In genomic region chr16:67697813-67698212, GRCh38 we compare ENCODE assay signal across 24 cellular contexts.
"Had no signal": no experiment of that assay in that cellular context is flagged by ENCODE, and none has a peak within 500 bp of the region (broad histone marks: within the 10 kb centered on the region; RNA-seq: fewer than 3 reads in every experiment).

No MANE protein-coding gene starts in this region.

- H3K4me1 Mint-ChIP-seq: activated CD4-positive, alpha-beta T cell treated with anti-CD3 and anti-CD28 coated beads for 36 hours had no signal

- H3K4me3 Mint-ChIP-seq: activated B cell treated with CpG ODN at 0.5 μM for 24 hours; activated CD4-positive, alpha-beta T cell treated with anti-CD3 and anti-CD28 coated beads for 36 hours; activated naive CD8-positive, alpha-beta T cell treated with anti-CD3 and anti-CD28 coated beads for 36 hours; activated T-cell treated with anti-CD3 and anti-CD28 coated beads, Interleukin-2, amount 50 U/mL, for 24 hours; natural killer cell; stimulated activated effector memory CD8-positive, alpha-beta T cell treated with anti-CD3 and anti-CD28 coated beads, Interleukin-12 subunit alpha, Interleukin-12 subunit beta, amount 100 ng/mL, for 72 hours; stimulated activated naive CD8-positive, alpha-beta T cell treated with anti-CD3 and anti-CD28 coated beads, Interleukin-15, amount 100 ng/mL, for 72 hours had no signal

- H3K4me1 ChIP-seq: pancreas, right atrium auricular region, upper lobe of left lung had no signal

- FAIRE-seq: bronchial epithelial cell, kidney, pancreas had no signal

- H3K36me3 ChIP-seq: pancreas, right atrium auricular region had no signal

- H3K4me3 ChIP-seq: coronary artery, left lung, lung, pancreas, psoas muscle, right atrium auricular region, upper lobe of left lung had no signal

- H3K9me3 ChIP-seq: left lung, pancreas, psoas muscle, right atrium auricular region had no signal

- H3K27me3 Mint-ChIP-seq: activated B cell treated with CpG ODN at 0.5 μM for 24 hours; activated CD4-positive, alpha-beta T cell treated with anti-CD3 and anti-CD28 coated beads for 36 hours; activated naive CD8-positive, alpha-beta T cell treated with anti-CD3 and anti-CD28 coated beads for 36 hours; activated T-cell treated with anti-CD3 and anti-CD28 coated beads, Interleukin-2, amount 50 U/mL, for 24 hours; stimulated activated naive CD8-positive, alpha-beta T cell treated with anti-CD3 and anti-CD28 coated beads, Interleukin-15, amount 100 ng/mL, for 72 hours had no signal

- H3K27ac Mint-ChIP-seq: activated B cell treated with CpG ODN at 0.5 μM for 24 hours; activated CD4-positive, alpha-beta T cell treated with anti-CD3 and anti-CD28 coated beads for 36 hours; activated naive CD8-positive, alpha-beta T cell treated with anti-CD3 and anti-CD28 coated beads for 36 hours; activated T-cell treated with anti-CD3 and anti-CD28 coated beads, Interleukin-2, amount 50 U/mL, for 24 hours; activated T-helper 2 cell treated with anti-CD3 and anti-CD28 coated beads, Interferon-gamma antibody, Interleukin-2, Interleukin-4, amounts not matched to agents 10 μg/mL and 5 μg/mL and 100 μg/mL, durations not matched to agents 14 hours and 24 hours and 36 hours; natural killer cell; stimulated activated naive CD8-positive, alpha-beta T cell treated with anti-CD3 and anti-CD28 coated beads, Interleukin-15, amount 100 ng/mL, for 72 hours had no signal

- DNase-seq: activated B cell treated with CpG ODN at 0.5 μM for 24 hours; activated CD4-positive, alpha-beta T cell treated with anti-CD3 and anti-CD28 coated beads for 36 hours; activated CD4-positive, alpha-beta T cell treated with anti-CD3 and anti-CD28 coated beads, Interleukin-2, amount 50 U/mL, for 4 hours; activated CD8-positive, alpha-beta memory T cell treated with anti-CD3 and anti-CD28 coated beads for 24 hours; activated CD8-positive, alpha-beta memory T cell treated with anti-CD3 and anti-CD28 coated beads, Interleukin-2, amount 50 U/mL, for 4 hours; activated naive CD4-positive, alpha-beta T cell treated with Interleukin-2 at 50 U/mL for 16 hours; activated naive CD8-positive, alpha-beta T cell treated with anti-CD3 and anti-CD28 coated beads for 36 hours; activated T-cell treated with anti-CD3 and anti-CD28 coated beads, Interleukin-2, amount 50 U/mL, for 24 hours; foreskin fibroblast; kidney; left lung; natural killer cell; pancreas; psoas muscle; stimulated activated CD4-positive, alpha-beta T cell treated with anti-CD3 and anti-CD28 coated beads, Interleukin-2, amount 100 ng/mL, for 24 hours; stimulated activated naive CD8-positive, alpha-beta T cell treated with anti-CD3 and anti-CD28 coated beads, Interleukin-15, amount 100 ng/mL, for 72 hours; T1000; upper lobe of left lung had no signal

- ATAC-seq: activated CD4-positive, alpha-beta T cell treated with anti-CD3 and anti-CD28 coated beads for 36 hours; left lung; pancreas; psoas muscle; stimulated activated effector memory CD8-positive, alpha-beta T cell treated with anti-CD3 and anti-CD28 coated beads, Interleukin-12 subunit alpha, Interleukin-12 subunit beta, amount 100 ng/mL, for 72 hours; stimulated activated naive CD8-positive, alpha-beta T cell treated with anti-CD3 and anti-CD28 coated beads, Interleukin-15, amount 100 ng/mL, for 72 hours had no signal

- H3K27ac ChIP-seq: coronary artery, pancreas, psoas muscle, right atrium auricular region had no signal

- H3K36me3 Mint-ChIP-seq: natural killer cell had no signal

- H3K27me3 ChIP-seq: left lung, pancreas, right atrium auricular region, upper lobe of left lung had no signal

- H3K9me3 Mint-ChIP-seq: activated B cell treated with CpG ODN at 0.5 μM for 24 hours; activated T-cell treated with anti-CD3 and anti-CD28 coated beads, Interleukin-2, amount 50 U/mL, for 24 hours; activated T-helper 2 cell treated with anti-CD3 and anti-CD28 coated beads, Interferon-gamma antibody, Interleukin-2, Interleukin-4, amounts not matched to agents 10 μg/mL and 5 μg/mL and 100 μg/mL, durations not matched to agents 14 hours and 24 hours and 36 hours; stimulated activated effector memory CD8-positive, alpha-beta T cell treated with anti-CD3 and anti-CD28 coated beads, Interleukin-12 subunit alpha, Interleukin-12 subunit beta, amount 100 ng/mL, for 72 hours; stimulated activated naive CD8-positive, alpha-beta T cell treated with anti-CD3 and anti-CD28 coated beads, Interleukin-15, amount 100 ng/mL, for 72 hours had no signal
